10 cellular contexts compared by ENCODE assay signal in the genomic region with DNA sequence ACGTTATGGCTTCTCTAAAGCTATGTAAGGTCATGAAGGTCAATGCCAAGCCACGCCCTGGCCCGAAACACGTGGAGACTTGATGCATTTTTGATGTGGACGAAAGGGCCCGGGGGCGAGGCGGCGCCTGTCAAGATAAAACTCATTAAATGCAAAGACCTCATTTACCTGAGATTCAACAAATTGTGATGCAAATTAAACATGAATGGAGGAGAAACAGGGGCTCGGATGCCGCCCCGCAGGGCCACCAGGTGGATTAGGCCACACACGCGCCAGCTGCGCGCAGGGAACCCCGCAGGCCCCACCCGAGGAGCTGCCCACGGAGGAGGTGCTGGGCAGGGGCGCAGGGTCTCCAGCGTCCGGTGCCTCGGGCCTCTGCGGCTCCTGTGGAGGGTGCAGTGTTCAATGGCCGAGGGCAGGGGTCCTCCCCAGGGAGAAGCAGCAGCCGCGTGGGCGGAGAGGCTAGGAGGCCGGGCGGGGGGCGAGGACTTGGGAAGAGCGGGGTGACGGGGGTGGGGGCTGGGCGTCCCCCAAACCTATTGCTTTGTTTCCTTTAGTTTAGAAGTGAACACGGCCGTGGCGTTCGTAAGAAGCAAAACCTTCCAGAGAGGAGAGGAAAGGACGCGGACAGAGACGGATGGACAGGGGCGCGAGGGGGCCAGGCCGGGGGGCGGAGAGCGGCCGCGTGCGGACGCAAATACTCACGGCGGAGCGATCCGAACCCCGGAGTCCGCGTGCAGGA. TPM values are rescaled to one million over a fixed set of nuclear protein-coding genes. Genes with fewer than 3 reads are reported as not detected.
A peak's percentile ranks its signal among the peaks of the same experiment; 100 is the strongest.
DNase-seq lines count a peak whose midpoint lies in the region; ATAC-seq and TF ChIP-seq lines count a peak whose summit lies in the region.
"Had no signal": no experiment of that assay in that cellular context is flagged by ENCODE, and none has a peak within 500 bp of the region (broad histone marks: within the 10 kb centered on the region; RNA-seq: fewer than 3 reads in every experiment).

No MANE protein-coding gene starts in this region.

- H3K4me3 ChIP-seq in cardiac muscle cell (peak overlapping the region; percentile 17), neuronal stem cell (ENCODE audit: low read length in 2 of 2) (peak overlapping the region in 1 of 2 donors; percentile 8), aorta (ENCODE audit: low read length in 2 of 2) (no peak overlapping the region)

- DNase-seq in Right ventricle myocardium superior (peak; percentile 47), left cardiac atrium (no peak), cardiac muscle cell (ENCODE audit: low read depth in 1 of 2, low spot score in 1 of 2) (no peak), neuronal stem cell (ENCODE audit: low spot score) (no peak), aorta (peak; percentile 49 to 77), NCI-H1930 (lab: John Stamatoyannopoulos, UW) (no peak)
- DNase-seq: KBM-7, NCI-H345 had no signal

- H3K14ac ChIP-seq in neuronal stem cell (ENCODE audit: low read length) = peak overlapping the region; percentile 79

- peak overlapping the region; percentile 72 for H3K18ac ChIP-seq in neuronal stem cell (ENCODE audit: low read length)

- H3K36me3 ChIP-seq in cardiac muscle cell (no peaks in the 10 kb centered on the region), neuronal stem cell (replicated peaks in 1 of 2; ENCODE audit: control insufficient read depth in 2 of 2, insufficient read depth in 2 of 2, low read length in 2 of 2) (peaks cover 0 to 3% of the 10 kb centered on the region in 2 donors), aorta (ENCODE audit: control insufficient read depth in 1 of 2, insufficient read depth in 2 of 2, low read length in 1 of 2) (no peaks in the 10 kb centered on the region)

- no peak overlapping the region for H4K8ac ChIP-seq in neuronal stem cell (ENCODE audit: low read depth, low read length)

- no peak overlapping the region for H2BK120ac ChIP-seq in neuronal stem cell (ENCODE audit: low read depth, low read length)

- H3K23ac ChIP-seq in neuronal stem cell (ENCODE audit: low read depth, low read length, poor library complexity) = peak overlapping the region; percentile 58

- H3K4me1 ChIP-seq in cardiac muscle cell (ENCODE audit: low read depth) (peaks cover 12% of the 10 kb centered on the region), neuronal stem cell (ENCODE audit: control insufficient read depth in 2 of 2, insufficient read depth in 1 of 2, low read depth in 1 of 2, low read length in 2 of 2) (peaks cover 8% of the 10 kb centered on the region in 2 donors), aorta (ENCODE audit: control insufficient read depth in 1 of 2, insufficient read depth in 2 of 2, low read length in 2 of 2) (peaks cover 0 to 2% of the 10 kb centered on the region in 2 donors)

- peak overlapping the region; percentile 72 for H2AFZ ChIP-seq in neuronal stem cell (ENCODE audit: low read length)

- H2BK5ac ChIP-seq in neuronal stem cell (ENCODE audit: low read length) = no peak overlapping the region

- no peak overlapping the region for H2BK15ac ChIP-seq in neuronal stem cell (ENCODE audit: low read length)

- H3K9me3 ChIP-seq in cardiac muscle cell (ENCODE audit: low read depth) = no peaks in the 10 kb centered on the region
- H3K9me3 ChIP-seq in neuronal stem cell (replicated peaks in 1 of 2; ENCODE audit: control insufficient read depth in 2 of 2, insufficient read depth in 1 of 2, low read depth in 1 of 2, low read length in 2 of 2) = no peaks in the 10 kb centered on the region
- H3K9me3 ChIP-seq in aorta (ENCODE audit: control insufficient read depth, low read length) = no peaks in the 10 kb centered on the region

- intact Hi-C loops in Right ventricle myocardium superior (cut with DNase I) (no loop called here), left cardiac atrium (cut with DNase I) (no loop called here), aorta (cut with DNase I) (loop anchor here (10.0 kb wide), 3 partner anchors 81 to 311 kb away; partner anchors contain the start of genes ATP5ME (in 1 of the 2), MYL5 (in 1 of the 2) and PCGF3 (in 1 of the 2))

- no CpG with 5 or more reads among the region's 57 CpGs for WGBS in neuronal stem cell (ENCODE audit: extremely low coverage in 2 of 2, insufficient read length in 2 of 2, insufficient replicate concordance in 1 of 2), 2 donors
- 14 to 16% methylated on average over 47 to 57 of the region's 57 CpGs for WGBS in aorta, 2 donors

- H3K27me3 ChIP-seq in cardiac muscle cell (peaks cover 61% of the 10 kb centered on the region), neuronal stem cell (ENCODE audit: control insufficient read depth in 3 of 3, insufficient read depth in 3 of 3, low read depth in 1 of 3, low read length in 3 of 3) (peaks cover 21 to 55% (median 33%) of the 10 kb centered on the region in 3 experiments), aorta (ENCODE audit: control insufficient read depth in 1 of 2, insufficient read depth in 2 of 2, low read length in 1 of 2) (no peaks in the 10 kb centered on the region)

- no peak overlapping the region for H3K4ac ChIP-seq in neuronal stem cell (ENCODE audit: low read length)

- H2BK12ac ChIP-seq in neuronal stem cell (ENCODE audit: low read length) = no peak overlapping the region

- H3K9ac ChIP-seq in neuronal stem cell (ENCODE audit: low read depth, low read length, poor library complexity) = peak overlapping the region; percentile 21

- H3K4me2 ChIP-seq in neuronal stem cell (ENCODE audit: insufficient read depth, low read length, poor library complexity, severe bottlenecking) = peak overlapping the region; percentile 73

- no peak overlapping the region for H2AK5ac ChIP-seq in neuronal stem cell (ENCODE audit: low read depth, low read length)

- no peak for ATAC-seq in Right ventricle myocardium superior (ENCODE audit: poor library complexity)
- no peak for ATAC-seq in left cardiac atrium
- ATAC-seq in aorta (ENCODE audit: low FRiP score) = no peak
- no peak for ATAC-seq in HG03442 (IDR thresholded peaks at IDR 0.05; ENCODE audit: unreplicated experiment)
- ATAC-seq in GM18502 (IDR thresholded peaks at IDR 0.05; ENCODE audit: poor library complexity, unreplicated experiment) = no peak

- no peak for TF ChIP-seq CTCF in cardiac muscle cell (IDR thresholded peaks at IDR 0.05; ENCODE audit: low read depth, low read length)

- no peak overlapping the region for H4K91ac ChIP-seq in neuronal stem cell (ENCODE audit: low read depth, low read length, poor library complexity)

- peaks cover 9% of the 10 kb centered on the region for H3K79me1 ChIP-seq in neuronal stem cell (ENCODE audit: low read depth, low read length)

- no peak overlapping the region for H3K27ac ChIP-seq in cardiac muscle cell
- no peak overlapping the region for H3K27ac ChIP-seq in neuronal stem cell (replicated peaks; ENCODE audit: low read length)
- H3K27ac ChIP-seq in aorta (ENCODE audit: low read depth in 1 of 2, low read length in 2 of 2) = no peak overlapping the region

RNA-seq across cellular contexts. Expression of gene CPLX1, which starts 40.4 kb away (rescaled TPM):
- 4.3 TPM for total RNA-seq in Right ventricle myocardium superior
- total RNA-seq in left cardiac atrium = 1 to 10 TPM; 5.6 to 9.4 TPM
- 0.92 and 1.8 TPM in 2 replicates for total RNA-seq in cardiac muscle cell
- 0.79 TPM in 1 of 2 replicates, not detected in the other for polyA plus RNA-seq in cardiac muscle cell
- polyA plus RNA-seq in neuronal stem cell (2013, experiment 1 of 2) = 0.13 TPM
- polyA plus RNA-seq in neuronal stem cell (2013, experiment 2 of 2) = 0.12 TPM
- total RNA-seq in aorta = 10 to 100 TPM in 1 of 2 donors, 1 to 10 TPM in 1; 5.2 to 13.7 TPM
- polyA plus RNA-seq in aorta = under 1 TPM; 0.13 to 0.50 TPM

Comparison
In these comparisons a context has a peak if more than half of its experiments do, and no peak if none do; other contexts are left out.
1. DNase-seq: peak in Right ventricle myocardium superior (single experiment) and aorta (2 of 2); none in left cardiac atrium (single experiment), cardiac muscle cell (0 of 2), neuronal stem cell (single experiment) and NCI-H1930 (0 of 2).
2. intact Hi-C loops: an anchor here in aorta (10.0 kb wide); none called in Right ventricle myocardium superior and left cardiac atrium.